ENCODE assay signal across 8 cellular contexts in the genomic region with DNA sequence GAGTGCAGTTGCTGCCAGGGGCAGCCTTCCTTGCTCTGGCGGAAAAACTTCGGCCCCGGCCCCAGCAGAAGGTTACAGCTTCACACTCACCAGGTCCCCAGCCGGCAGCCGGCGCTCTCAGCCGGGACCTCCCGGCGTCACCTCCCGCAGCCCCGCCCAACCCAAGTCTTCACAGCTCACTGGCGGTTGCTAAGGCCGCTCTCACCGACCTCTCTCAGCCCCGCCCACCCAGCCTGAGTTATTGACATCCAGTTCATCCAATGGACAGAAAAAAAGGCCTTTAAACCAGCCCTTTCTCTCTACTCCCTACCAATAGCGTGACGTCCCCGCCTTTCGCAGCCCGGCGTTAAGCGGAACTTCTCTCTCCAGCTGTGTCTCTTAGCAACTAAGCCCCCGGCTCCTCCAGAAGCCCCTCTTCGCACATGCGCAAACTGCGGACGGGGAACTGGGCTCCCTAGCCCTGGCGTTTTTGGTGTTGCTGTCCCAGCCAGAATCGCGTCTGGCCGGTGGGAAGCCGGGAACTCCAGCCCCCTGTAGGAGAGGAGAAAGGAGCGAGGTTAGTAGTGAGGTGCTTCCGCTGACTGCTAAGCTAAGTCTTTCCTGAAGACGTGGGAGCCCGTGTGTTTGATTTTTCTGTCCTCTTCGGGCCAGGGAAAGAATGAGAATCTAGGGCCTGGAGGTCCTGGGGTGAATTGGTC. TPM values are rescaled to one million over a fixed set of nuclear protein-coding genes. Genes with fewer than 3 reads are reported as not detected.
DNase-seq lines count a peak whose midpoint lies in the region; ATAC-seq and TF ChIP-seq lines count a peak whose summit lies in the region.

TSS of gene BBS12 (plus strand) at position 376 of the 698 bp plus-strand sequence. CDS start 9,189 bp downstream, outside the sequence.

- CTCF ChIA-PET in Panc1 (lab: Charles Lee), result interaction anchor here (1.1 to 1.4 kb wide), 3 partner anchors 182 to 198 kb away, joined by 3 to 4 read pairs (median 3); no protein-coding TSS in a partner anchor

- DNase-seq in DND-41, result peak; percentile 99
- peak; percentile 96 for DNase-seq in Panc1 (ENCODE audit: low read depth, low spot score)
- peak; percentile 98 to 99 for DNase-seq in activated T-cell treated with anti-CD3 and anti-CD28 coated beads, Interleukin-2, amount 50 U/mL, for 72 hours
- peak; percentile 100 for DNase-seq in esophagus muscularis mucosa (ENCODE audit: extremely low spot score)
- DNase-seq in stimulated activated CD8-positive, alpha-beta memory T cell treated with anti-CD3 and anti-CD28 coated beads, Interleukin-7, amount 100 ng/mL, for 1 hour (ENCODE audit: low read depth in 2 of 2), result peak; percentile 95 to 99

- intact Hi-C loops in Panc1 (cut with micrococcal nuclease; ENCODE audit: unreplicated experiment) (no loop called here), esophagus muscularis mucosa (cut with DNase I) (no loop called here)

- peaks cover 2 to 3% of the 10 kb centered on the region in 2 donors for H3K36me3 Mint-ChIP-seq in activated T-cell treated with anti-CD3 and anti-CD28 coated beads, Interleukin-2, amount 50 U/mL, for 72 hours (ENCODE audit: insufficient read depth in 2 of 2)

- H3K79me2 ChIP-seq in DND-41 (ENCODE audit: insufficient read depth, low read length), result no peaks in the 10 kb centered on the region

- H3K9ac ChIP-seq in DND-41 (ENCODE audit: low read depth, low read length) (peak within 1 kb of the TSS; percentile 54), muscle layer of colon (ENCODE audit: low read length) (peak within 1 kb of the TSS; percentile 64)

- BruUV-seq in Panc1 (replicated peaks; lab: Mats Ljungman, UMichigan), result no TSS peak

- no peak for TF ChIP-seq EP300 in esophagus muscularis mucosa (IDR thresholded peaks at IDR 0.05)

- TF ChIP-seq CTCF in DND-41 (IDR thresholded peaks at IDR 0.05; ENCODE audit: borderline replicate concordance, extremely low read depth, low read length, poor library complexity, severe bottlenecking) (peak; percentile 56), Panc1 (IDR thresholded peaks at IDR 0.05) (peak; percentile 68), esophagus muscularis mucosa (IDR thresholded peaks at IDR 0.05) (peak in 2 of 3 experiments; percentile 14 to 37)

- peak within 1 kb of the TSS; percentile 92 for H2AFZ ChIP-seq in DND-41 (ENCODE audit: low read depth, low read length)

- H3K4me1 Mint-ChIP-seq in activated T-cell treated with anti-CD3 and anti-CD28 coated beads, Interleukin-2, amount 50 U/mL, for 72 hours (ENCODE audit: low read depth), result peaks cover 21% of the 10 kb centered on the region

- H3K27ac Mint-ChIP-seq in activated T-cell treated with anti-CD3 and anti-CD28 coated beads, Interleukin-2, amount 50 U/mL, for 72 hours, result peak within 1 kb of the TSS; percentile 71

- H3K9me3 ChIP-seq in DND-41 (ENCODE audit: insufficient read depth, low read length, severe bottlenecking) (no peaks in the 10 kb centered on the region), KOPT-K1 (ENCODE audit: insufficient read depth, low read length, poor library complexity, severe bottlenecking) (no peaks in the 10 kb centered on the region), Panc1 (ENCODE audit: control insufficient read depth, insufficient read depth, low read depth, low read length) (no peaks in the 10 kb centered on the region; the same call in 1 of the 2 replicates), esophagus muscularis mucosa (no peaks in the 10 kb centered on the region), muscle layer of colon (ENCODE audit: low read length) (no peaks in the 10 kb centered on the region)

- H3K27ac ChIP-seq in DND-41 (ENCODE audit: low read length), result peak within 1 kb of the TSS; percentile 33
- H3K27ac ChIP-seq in KOPT-K1 (ENCODE audit: low read depth, low read length, poor library complexity, severe bottlenecking), result peak within 1 kb of the TSS; percentile 39
- peak within 1 kb of the TSS; percentile 79 for H3K27ac ChIP-seq in Panc1 (ENCODE audit: low read length)
- peak within 1 kb of the TSS; percentile 84 to 92 (median 86) for H3K27ac ChIP-seq in esophagus muscularis mucosa (replicated peaks in 1 of 4)
- H3K27ac ChIP-seq in muscle layer of colon (ENCODE audit: low read depth, low read length), result peak within 1 kb of the TSS; percentile 96

- peak within 1 kb of the TSS; percentile 97 for H3K4me2 ChIP-seq in DND-41 (ENCODE audit: insufficient read depth, low read length)

- no peaks in the 10 kb centered on the region for H4K20me1 ChIP-seq in DND-41 (ENCODE audit: insufficient read depth, low read length)

- no peaks in the 10 kb centered on the region for H3K27me3 ChIP-seq in DND-41 (ENCODE audit: insufficient read depth, low read length, poor library complexity)
- H3K27me3 ChIP-seq in Panc1 (ENCODE audit: control insufficient read depth, insufficient read depth, low read length), result no peaks in the 10 kb centered on the region
- no peaks in the 10 kb centered on the region for H3K27me3 ChIP-seq in esophagus muscularis mucosa
- H3K27me3 ChIP-seq in muscle layer of colon (ENCODE audit: control insufficient read depth in 1 of 2, insufficient read depth in 2 of 2, low read length in 2 of 2), result no peaks in the 10 kb centered on the region

- H3K4me3 ChIP-seq in DND-41 (ENCODE audit: low read depth in 1 of 2, low read length in 2 of 2) (peak within 1 kb of the TSS; percentile 40 to 89), Panc1 (ENCODE audit: low read depth in 2 of 2, low read length in 2 of 2) (peak within 1 kb of the TSS; percentile 79 to 81), esophagus muscularis mucosa (peak within 1 kb of the TSS; percentile 73 to 79 (median 78)), muscle layer of colon (ENCODE audit: low read depth in 1 of 2, low read length in 2 of 2) (peak within 1 kb of the TSS; percentile 81 to 88)

- H3K36me3 ChIP-seq in DND-41 (ENCODE audit: insufficient read depth, low read length) (no peaks in the 10 kb centered on the region), KOPT-K1 (ENCODE audit: insufficient read depth, low read length) (no peaks in the 10 kb centered on the region), Panc1 (ENCODE audit: control insufficient read depth, insufficient read depth, low read length) (no peaks in the 10 kb centered on the region; the same call in 1 of the 2 replicates), esophagus muscularis mucosa (no peaks in the 10 kb centered on the region), muscle layer of colon (ENCODE audit: insufficient read depth, low read length) (peaks cover 4% of the 10 kb centered on the region)

- H3K4me3 Mint-ChIP-seq in activated T-cell treated with anti-CD3 and anti-CD28 coated beads, Interleukin-2, amount 50 U/mL, for 72 hours, result peak within 1 kb of the TSS; percentile 92 to 98

- POLR2A ChIA-PET in Panc1 (lab: Charles Lee), result interaction anchor here (0.6 to 1.1 kb wide), 3 partner anchors 62 to 215 kb away, joined by 3 to 13 read pairs (median 3); no protein-coding TSS in a partner anchor

- H3K27me3 Mint-ChIP-seq in activated T-cell treated with anti-CD3 and anti-CD28 coated beads, Interleukin-2, amount 50 U/mL, for 72 hours (ENCODE audit: low read depth), result no peaks in the 10 kb centered on the region

- peaks cover 19% of the 10 kb centered on the region for H3K4me1 ChIP-seq in DND-41 (ENCODE audit: insufficient read depth, low read length)
- peaks cover 5% of the 10 kb centered on the region for H3K4me1 ChIP-seq in Panc1 (ENCODE audit: control insufficient read depth, insufficient read depth, low read length)
- peaks cover 10 to 31% (median 21%) of the 10 kb centered on the region in 4 donors for H3K4me1 ChIP-seq in esophagus muscularis mucosa
- H3K4me1 ChIP-seq in muscle layer of colon (ENCODE audit: insufficient read depth, low read length), result peaks cover 8% of the 10 kb centered on the region

- WGBS in esophagus muscularis mucosa, result under 1% methylated on average over 27 of the region's 37 CpGs

- H3K9me3 Mint-ChIP-seq in activated T-cell treated with anti-CD3 and anti-CD28 coated beads, Interleukin-2, amount 50 U/mL, for 72 hours, result no peaks in the 10 kb centered on the region

- ATAC-seq in DND-41 (ENCODE audit: insufficient read depth, low read depth) (peak; percentile 95), GM21825 (IDR thresholded peaks at IDR 0.05; ENCODE audit: unreplicated experiment) (peak; percentile 99), Panc1 (peak; percentile 99)
- peak; percentile 96 to 97 for ATAC-seq in activated T-cell treated with anti-CD3 and anti-CD28 coated beads, Interleukin-2, amount 50 U/mL, for 72 hours (replicated peaks in 1 of 2)

- no peak for TF ChIP-seq POLR2A in esophagus muscularis mucosa (IDR thresholded peaks at IDR 0.05; ENCODE audit: low read depth)

- in situ Hi-C loops in Panc1 (cut with HindIII; ENCODE audit: low pct_unique_long_range_greater_than_20kb, low sequenced_read_pairs), result no loop called here

RNA-seq across cellular contexts. Expression of gene BBS12, which starts in this region (rescaled TPM):
- total RNA-seq in Panc1 (2021; ENCODE audit: unreplicated experiment), result 1.5 TPM
- polyA plus RNA-seq in Panc1 (2012; ENCODE audit: insufficient read length), result 1.5 TPM
- 1 to 10 TPM; 3.0 to 4.4 TPM for total RNA-seq in activated T-cell treated with anti-CD3 and anti-CD28 coated beads, Interleukin-2, amount 50 U/mL, for 72 hours
- total RNA-seq in esophagus muscularis mucosa, result 1 to 10 TPM; 3.0 to 5.7 (median 4.0) TPM

Comparison
In these comparisons a context has a peak if more than half of its experiments do, and no peak if none do; other contexts are left out.
1. Peak in every context shown above with its lines: DNase-seq, ATAC-seq, H3K4me3 ChIP-seq and H3K27ac ChIP-seq.
2. H3K27ac ChIP-seq: peak in every context shown above with its lines; median percentile 96 in muscle layer of colon; 86 in esophagus muscularis mucosa; 79 in Panc1; 39 in KOPT-K1; 33 in DND-41.